1 cellular context compared by ENCODE assay signal in genomic region chr15:90540768-90541167, GRCh38.
TF ChIP-seq lines count a peak whose summit lies in the region.

No MANE protein-coding gene starts in this region.

TF ChIP-seq in K562, 482 proteins besides CTCF, POLR2A, EP300 and RAD21 (continued from another document and continues in another):
- TF ChIP-seq EP400 (IDR thresholded peaks at IDR 0.05) (peak; percentile 78), ZNF280B (CRISPR knock-in tag; IDR thresholded peaks at IDR 0.05) (no peak), IRF9 (tag; IDR thresholded peaks at IDR 0.05) (no peak), SAP30 (IDR thresholded peaks at IDR 0.05; ENCODE audit: borderline replicate concordance, insufficient read depth, low read depth, low read length, poor library complexity, severe bottlenecking) (no peak), LEF1 (IDR thresholded peaks at IDR 0.05) (peak; percentile 86), HNRNPH1 (optimal IDR thresholded peaks at IDR 0.05; ENCODE audit: low read depth, low read length) (no peak), ETS2 (tag; IDR thresholded peaks at IDR 0.05; ENCODE audit: borderline replicate concordance, poor library complexity, severe bottlenecking) (no peak), TBL1XR1 (IDR thresholded peaks at IDR 0.05; ENCODE audit: low read length in 2 of 2) (peak in 1 of 2 experiments; percentile 55; a peak in 1 of 4 replicates), GATA2 (CRISPR knock-in tag; IDR thresholded peaks at IDR 0.05) (peak; percentile 51; the same call in 1 of the 2 replicates), MYC (IDR thresholded peaks at IDR 0.05; ENCODE audit: low read depth, low read length) (peak; percentile 94), MYC (CRISPR knock-in tag; IDR thresholded peaks at IDR 0.05; ENCODE audit: borderline replicate concordance, low read depth) (no peak), SMAD4 (CRISPR knock-in tag; conservative IDR thresholded peaks at IDR 0.05) (0 out of 2 replicates have a peak, but pooled peaks have one; percentile 49), ZNF586 (CRISPR knock-in tag; conservative IDR thresholded peaks at IDR 0.05) (no peak), PBX2 (CRISPR knock-in tag; IDR thresholded peaks at IDR 0.05; ENCODE audit: low read depth) (no peak), PBX2 (tag; conservative IDR thresholded peaks at IDR 0.05; ENCODE audit: low read depth) (peak; percentile 24; the same call in 1 of the 2 replicates), TAF15 (IDR thresholded peaks at IDR 0.05; ENCODE audit: low read depth, low read length) (no peak), ZNF395 (CRISPR knock-in tag; IDR thresholded peaks at IDR 0.05) (no peak), ZNF121 (CRISPR knock-in tag; conservative IDR thresholded peaks at IDR 0.05) (no peak), TAL1 (IDR thresholded peaks at IDR 0.05) (peak; percentile 88), KDM1A (IDR thresholded peaks at IDR 0.05) (0 out of 4 replicates have a peak, but pooled peaks of 1 of the 2 experiments have one; percentile 25), ZMIZ1 (IDR thresholded peaks at IDR 0.05; ENCODE audit: low read depth in 2 of 2, low read length in 2 of 2) (peak in 1 of 2 experiments; percentile 70; a peak in 1 of 4 replicates), TCF3 (CRISPR knock-in tag; IDR thresholded peaks at IDR 0.05) (peak; percentile 94), ZBTB9 (CRISPR knock-in tag; IDR thresholded peaks at IDR 0.05) (no peak), KAT2B (IDR thresholded peaks at IDR 0.05; ENCODE audit: low read depth, low read length) (no peak), CBFA2T3 (IDR thresholded peaks at IDR 0.05) (peak; percentile 89), MECOM (CRISPR knock-in tag; IDR thresholded peaks at IDR 0.05) (0 out of 2 replicates have a peak, but pooled peaks have one; percentile 50), CAMTA2 (CRISPR knock-in tag; conservative IDR thresholded peaks at IDR 0.05) (no peak), ZNF696 (CRISPR knock-in tag; conservative IDR thresholded peaks at IDR 0.05) (no peak), CBX3 (IDR thresholded peaks at IDR 0.05; ENCODE audit: borderline replicate concordance in 1 of 2, low read length in 2 of 2) (peak in 1 of 2 experiments; percentile 69; a peak in 1 of 3 replicates), ETV5 (CRISPR knock-in tag; IDR thresholded peaks at IDR 0.05; ENCODE audit: low read depth) (no peak), E2F6 (IDR thresholded peaks at IDR 0.05; ENCODE audit: borderline replicate concordance in 1 of 2, extremely low read depth in 1 of 2, insufficient read depth in 1 of 2, insufficient read length in 1 of 2, low read depth in 1 of 2, low read length in 1 of 2, poor library complexity in 1 of 2, severe bottlenecking in 1 of 2) (no peak), MIER1 (IDR thresholded peaks at IDR 0.05; ENCODE audit: low read depth) (no peak), ESRRA (IDR thresholded peaks at IDR 0.05; ENCODE audit: borderline replicate concordance, low read depth) (no peak), SNAPC5 (CRISPR knock-in tag; IDR thresholded peaks at IDR 0.05) (no peak), MTA2 (IDR thresholded peaks at IDR 0.05; ENCODE audit: low read depth) (peak; percentile 80), GTF2E2 (tag; IDR thresholded peaks at IDR 0.05) (no peak), HES1 (IDR thresholded peaks at IDR 0.05; ENCODE audit: low read depth) (peak; percentile 56; the same call in 1 of the 2 replicates), ZNF778 (CRISPR knock-in tag; IDR thresholded peaks at IDR 0.05) (no peak), HDAC1 (IDR thresholded peaks at IDR 0.05) (no peak), GATAD2A (IDR thresholded peaks at IDR 0.05) (no peak), ATF4 (CRISPR knock-in tag; IDR thresholded peaks at IDR 0.05) (0 out of 2 replicates have a peak, but pooled peaks have one; percentile 19), SRSF7 (optimal IDR thresholded peaks at IDR 0.05; ENCODE audit: low read depth, low read length) (no peak), GTF3C2 (IDR thresholded peaks at IDR 0.05; ENCODE audit: borderline replicate concordance, extremely low read depth, insufficient read length) (no peak), NCOA2 (IDR thresholded peaks at IDR 0.05; ENCODE audit: partially characterized antibody in 2 of 2) (no peak), ZNF445 (CRISPR knock-in tag; IDR thresholded peaks at IDR 0.05; ENCODE audit: low read depth) (no peak)
